Comparison of ENCODE assay signal across 9 cellular contexts in genomic region chr12:48680861-48681260, GRCh38. TPM values are rescaled to one million over a fixed set of nuclear protein-coding genes. Genes with fewer than 3 reads are reported as not detected.
DNase-seq lines count a peak whose midpoint lies in the region; ATAC-seq and TF ChIP-seq lines count a peak whose summit lies in the region.
"Had no signal": no experiment of that assay in that cellular context is flagged by ENCODE, and none has a peak within 500 bp of the region (broad histone marks: within the 10 kb centered on the region; RNA-seq: fewer than 3 reads in every experiment).

No MANE protein-coding gene starts in this region.

- H3K36me3 ChIP-seq in CD4-positive, CD25-positive, alpha-beta regulatory T cell (ENCODE audit: control insufficient read depth, insufficient read depth, low read length): peaks cover 35% of the 10 kb centered on the region
- H3K36me3 ChIP-seq in NT2/D1 (ENCODE audit: insufficient read depth, insufficient read length, low read length): peaks cover 54% of the 10 kb centered on the region
- no peaks in the 10 kb centered on the region for H3K36me3 ChIP-seq in endocrine pancreas (ENCODE audit: control insufficient read depth, insufficient read depth, low read length)
- H3K36me3 ChIP-seq in neutrophil: peaks cover 5% of the 10 kb centered on the region

- TF ChIP-seq CTCF in neutrophil (IDR thresholded peaks at IDR 0.05): no peak
- TF ChIP-seq CTCF in GM10248 (IDR thresholded peaks at IDR 0.05; ENCODE audit: control extremely low read depth, extremely low read depth, low read depth, missing control alignments): no peak

- no peak overlapping the region for H3K27ac ChIP-seq in CD4-positive, CD25-positive, alpha-beta regulatory T cell (ENCODE audit: insufficient read depth, low read length, poor library complexity, severe bottlenecking)
- peak overlapping the region; percentile 87 for H3K27ac ChIP-seq in neutrophil

- no peaks in the 10 kb centered on the region for H3K27me3 ChIP-seq in CD4-positive, CD25-positive, alpha-beta regulatory T cell (ENCODE audit: control insufficient read depth, insufficient read depth, low read length)
- H3K27me3 ChIP-seq in NT2/D1 (ENCODE audit: insufficient read depth, insufficient read length): peaks cover 7% of the 10 kb centered on the region
- H3K27me3 ChIP-seq in endocrine pancreas (ENCODE audit: control insufficient read depth, insufficient read depth, low read length): no peaks in the 10 kb centered on the region
- H3K27me3 ChIP-seq in neutrophil: no peaks in the 10 kb centered on the region

- H3K4me1 ChIP-seq in CD4-positive, CD25-positive, alpha-beta regulatory T cell (ENCODE audit: control insufficient read depth, insufficient read depth, low read length, poor library complexity, severe bottlenecking): peaks cover 55% of the 10 kb centered on the region
- H3K4me1 ChIP-seq in NT2/D1 (ENCODE audit: insufficient read depth, insufficient read length): peaks cover 3% of the 10 kb centered on the region
- H3K4me1 ChIP-seq in endocrine pancreas (ENCODE audit: control insufficient read depth, insufficient read depth, low read length): peaks cover 20% of the 10 kb centered on the region
- H3K4me1 ChIP-seq in neutrophil (ENCODE audit: control insufficient read depth in 1 of 2, insufficient read depth in 1 of 2, low read depth in 1 of 2, low read length in 1 of 2): peaks cover 55 to 56% of the 10 kb centered on the region in 2 experiments

- no peaks in the 10 kb centered on the region for H3K27me3 Mint-ChIP-seq in CD4-positive, CD25-positive, alpha-beta regulatory T cell

- H3K9me3 ChIP-seq in CD4-positive, CD25-positive, alpha-beta regulatory T cell (ENCODE audit: control insufficient read depth in 2 of 2, low read length in 2 of 2): no peaks in the 10 kb centered on the region
- H3K9me3 ChIP-seq in NT2/D1 (ENCODE audit: insufficient read depth, low read length): no peaks in the 10 kb centered on the region
- no peaks in the 10 kb centered on the region for H3K9me3 ChIP-seq in endocrine pancreas (ENCODE audit: control insufficient read depth, low read length)
- no peaks in the 10 kb centered on the region for H3K9me3 ChIP-seq in neutrophil

- ATAC-seq in CD4-positive, CD25-positive, alpha-beta regulatory T cell (ENCODE audit: low read depth in 2 of 2): no peak

- H3K9ac ChIP-seq in NT2/D1 (ENCODE audit: insufficient read length, low read depth): peak overlapping the region; percentile 100
- H3K9ac ChIP-seq in endocrine pancreas (ENCODE audit: control insufficient read depth, insufficient read depth, low read length): peak overlapping the region; percentile 100

- peak overlapping the region; percentile 98 for H3K4me3 ChIP-seq in CD4-positive, CD25-positive, alpha-beta regulatory T cell (ENCODE audit: low read depth, low read length)
- H3K4me3 ChIP-seq in NT2/D1 (ENCODE audit: insufficient read length, low read depth): peak overlapping the region; percentile 88
- H3K4me3 ChIP-seq in endocrine pancreas (ENCODE audit: control insufficient read depth, insufficient read depth, low read length): peak overlapping the region; percentile 85
- peak overlapping the region; percentile 83 to 95 for H3K4me3 ChIP-seq in neutrophil (ENCODE audit: low read depth in 1 of 2, low read length in 1 of 2)

- POLR2A ChIA-PET in GM10248 (lab: Yijun Ruan, JAX): no interaction called here

- no peak for DNase-seq in CD4-positive, CD25-positive, alpha-beta regulatory T cell
- DNase-seq in NT2/D1 (ENCODE audit: low read depth, low spot score) (no peak), anterior cingulate cortex (lab: John Stamatoyannopoulos, UW) (no peak), RPMI8226 (no peak), middle frontal gyrus (ENCODE audit: extremely low spot score, low spot score) (no peak), GM10248 (ENCODE audit: extremely low spot score) (no peak)
- DNase-seq: NCI-H2029 had no signal

- peaks cover 21 to 62% (median 46%) of the 10 kb centered on the region in 4 donors for H3K4me1 Mint-ChIP-seq in CD4-positive, CD25-positive, alpha-beta regulatory T cell

- H3K9me3 Mint-ChIP-seq in CD4-positive, CD25-positive, alpha-beta regulatory T cell: no peaks in the 10 kb centered on the region

- CTCF ChIA-PET in GM10248 (lab: Yijun Ruan, JAX): interaction anchor here (2.0 kb wide), 1 partner anchor 10 kb away, joined by 11 read pairs; no protein-coding TSS in a partner anchor

- peak overlapping the region; percentile 96 to 99 (median 98) for H3K4me3 Mint-ChIP-seq in CD4-positive, CD25-positive, alpha-beta regulatory T cell

- peaks cover 31% of the 10 kb centered on the region for H3K36me3 Mint-ChIP-seq in CD4-positive, CD25-positive, alpha-beta regulatory T cell

- H3K27ac Mint-ChIP-seq in CD4-positive, CD25-positive, alpha-beta regulatory T cell: peak overlapping the region in 2 of 3 donors; percentile 98 to 99

RNA-seq across cellular contexts. Expression of gene KANSL2, which starts 1.2 kb away (rescaled TPM):
- 116 TPM for total RNA-seq in CD4-positive, CD25-positive, alpha-beta regulatory T cell
- 10 to 100 TPM; 30.9 to 40.8 (median 39.7) TPM for polyA plus RNA-seq in CD4-positive, CD25-positive, alpha-beta regulatory T cell

RNA-seq across cellular contexts. Expression of gene CCNT1, which starts 35.6 kb away (rescaled TPM):
- 117 TPM for total RNA-seq in CD4-positive, CD25-positive, alpha-beta regulatory T cell
- polyA plus RNA-seq in CD4-positive, CD25-positive, alpha-beta regulatory T cell: 10 to 100 TPM; 11.4 to 21.0 (median 16.1) TPM
